In genomic region chr5:78649816-78650561, GRCh38 we compare ENCODE assay signal across 9 cellular contexts. TPM values are rescaled to one million over a fixed set of nuclear protein-coding genes. Genes with fewer than 3 reads are reported as not detected.
DNase-seq lines count a peak whose midpoint lies in the region; ATAC-seq and TF ChIP-seq lines count a peak whose summit lies in the region.
"Had no signal": no experiment of that assay in that cellular context is flagged by ENCODE, and none has a peak within 500 bp of the region (broad histone marks: within the 10 kb centered on the region; RNA-seq: fewer than 3 reads in every experiment).

No MANE protein-coding gene starts in this region.

- peaks cover 11 to 22% of the 10 kb centered on the region in 2 experiments for H3K4me1 ChIP-seq in SK-N-SH (ENCODE audit: control insufficient read depth in 1 of 2, insufficient read depth in 2 of 2, low read depth in 1 of 2, low read length in 1 of 2)

- TF ChIP-seq RAD21 in SK-N-SH (IDR thresholded peaks at IDR 0.05; ENCODE audit: low read length), result no peak

- TF ChIP-seq CTCF in SK-N-SH (IDR thresholded peaks at IDR 0.05), result no peak
- no peak for TF ChIP-seq CTCF in fibroblast of pulmonary artery (IDR thresholded peaks at IDR 0.05; ENCODE audit: low read length, missing control alignments)

- no peak overlapping the region for H3K27ac Mint-ChIP-seq in T-cell
- H3K27ac Mint-ChIP-seq in stimulated activated naive B cell treated with anti-CD40 and anti-IgM and Interleukin-4, amounts not matched to agents 10 μg/mL and 1 μg/mL and 100 μg/mL, for 72 hours, result peak overlapping the region; percentile 70

- H2AFZ ChIP-seq in SK-N-SH (ENCODE audit: low read depth), result no peak overlapping the region; the same call in 1 of the 2 replicates

- peaks cover 31% of the 10 kb centered on the region for H3K79me2 ChIP-seq in SK-N-SH (ENCODE audit: insufficient read depth)

- H3K9me3 Mint-ChIP-seq in T-cell, result no peaks in the 10 kb centered on the region
- no peaks in the 10 kb centered on the region for H3K9me3 Mint-ChIP-seq in stimulated activated naive B cell treated with anti-CD40 and anti-IgM and Interleukin-4, amounts not matched to agents 10 μg/mL and 1 μg/mL and 100 μg/mL, for 72 hours

- H3K4me3 ChIP-seq in SK-N-SH (ENCODE audit: low read depth in 2 of 2, low read length in 1 of 2) (no peak overlapping the region), fibroblast of pulmonary artery (replicated peaks; ENCODE audit: low read depth, low read length) (no peak overlapping the region)

- peaks cover 5% of the 10 kb centered on the region in 2 experiments for H3K36me3 ChIP-seq in SK-N-SH (replicated peaks in 1 of 2; ENCODE audit: control insufficient read depth in 1 of 2, insufficient read depth in 2 of 2, low read length in 1 of 2)

- POLR2A ChIA-PET in SK-N-SH (lab: Yijun Ruan, JAX), result interaction anchor here (1.5 kb wide), 1 partner anchor 159 kb away, joined by 3 read pairs; no protein-coding TSS in a partner anchor
- POLR2A ChIA-PET in T-cell (lab: Charles Lee), result interaction anchor here in 1 of 2 donors (0.6 kb wide), 1 partner anchor 114 kb away, joined by 3 read pairs; no protein-coding TSS in a partner anchor

- peaks cover 34 to 43% of the 10 kb centered on the region in 2 donors for H3K27me3 Mint-ChIP-seq in T-cell
- peaks cover 0 to 5% of the 10 kb centered on the region in 2 donors for H3K27me3 Mint-ChIP-seq in stimulated activated naive B cell treated with anti-CD40 and anti-IgM and Interleukin-4, amounts not matched to agents 10 μg/mL and 1 μg/mL and 100 μg/mL, for 72 hours

- no peaks in the 10 kb centered on the region for H3K27me3 ChIP-seq in SK-N-SH (ENCODE audit: insufficient read depth)

- H3K4me1 Mint-ChIP-seq in T-cell, result peaks cover 15 to 19% (median 16%) of the 10 kb centered on the region in 3 donors
- peaks cover 14 to 28% of the 10 kb centered on the region in 2 donors for H3K4me1 Mint-ChIP-seq in stimulated activated naive B cell treated with anti-CD40 and anti-IgM and Interleukin-4, amounts not matched to agents 10 μg/mL and 1 μg/mL and 100 μg/mL, for 72 hours

- DNase-seq in SK-N-SH (no peak), T-cell (no peak), fibroblast of pulmonary artery (ENCODE audit: low read depth) (peak; percentile 65), NCI-H187 treated with DMSO at 0.1 percent for 48 hours (lab: John Stamatoyannopoulos, UW) (no peak), retina (no peak), NCI-H1417 treated with DMSO at 0.1 percent for 48 hours (lab: John Stamatoyannopoulos, UW) (no peak)
- DNase-seq in stimulated activated naive B cell treated with anti-CD40 and anti-IgM and Interleukin-4, amounts not matched to agents 10 μg/mL and 1 μg/mL and 100 μg/mL, for 72 hours, result no peak
- DNase-seq: NCI-H2029 had no signal

- H3K27ac ChIP-seq in SK-N-SH (ENCODE audit: low read depth in 2 of 2, low read length in 1 of 2), result peak overlapping the region in 1 of 2 experiments; percentile 92; a peak in 2 of 4 replicates

- no peak for ATAC-seq in SK-N-SH treated with all-trans-retinoic acid at 6 μM for 48 hours
- no peak for ATAC-seq in T-cell (replicated peaks in 1 of 4)
- ATAC-seq in stimulated activated naive B cell treated with anti-CD40 and anti-IgM and Interleukin-4, amounts not matched to agents 10 μg/mL and 1 μg/mL and 100 μg/mL, for 72 hours (replicated peaks), result no peak

- no peaks in the 10 kb centered on the region for H3K9me3 ChIP-seq in SK-N-SH

- H3K4me2 ChIP-seq in SK-N-SH, result peak overlapping the region; percentile 92; the same call in 1 of the 2 replicates

- CTCF ChIA-PET in SK-N-SH (lab: Yijun Ruan, JAX), result interaction anchor here (0.6 to 2.1 kb wide), 3 partner anchors 9 to 265 kb away, joined by 3 to 6 read pairs (median 3); no protein-coding TSS in a partner anchor
- CTCF ChIA-PET in T-cell (lab: Charles Lee), result no interaction called here

- H3F3A ChIP-seq in SK-N-SH (replicated peaks; ENCODE audit: insufficient read depth), result peaks cover 11% of the 10 kb centered on the region

- H3K9me2 ChIP-seq in SK-N-SH, result no peaks in the 10 kb centered on the region

- WGBS in SK-N-SH (ENCODE audit: low lambda C conversion rate), result 94% methylated on average over 13 of the region's 13 CpGs

- no peaks in the 10 kb centered on the region for H4K20me1 ChIP-seq in SK-N-SH (ENCODE audit: insufficient read depth)

- no peaks in the 10 kb centered on the region for H3K36me3 Mint-ChIP-seq in T-cell
- H3K36me3 Mint-ChIP-seq in stimulated activated naive B cell treated with anti-CD40 and anti-IgM and Interleukin-4, amounts not matched to agents 10 μg/mL and 1 μg/mL and 100 μg/mL, for 72 hours, result peaks cover 3% of the 10 kb centered on the region in 2 donors

- TF ChIP-seq EP300 in SK-N-SH (IDR thresholded peaks at IDR 0.05; ENCODE audit: borderline replicate concordance in 1 of 2, low read depth in 1 of 2, low read length in 1 of 2), result no peak

- H3K4me3 Mint-ChIP-seq in T-cell, result peak overlapping the region; percentile 69 to 76 (median 69)
- peak overlapping the region; percentile 80 to 90 for H3K4me3 Mint-ChIP-seq in stimulated activated naive B cell treated with anti-CD40 and anti-IgM and Interleukin-4, amounts not matched to agents 10 μg/mL and 1 μg/mL and 100 μg/mL, for 72 hours

- H3K9ac ChIP-seq in SK-N-SH, result peak overlapping the region; percentile 9; the same call in 1 of the 2 replicates

TF ChIP-seq in SK-N-SH, 30 proteins besides CTCF, POLR2A, EP300 and RAD21:
- no peak for TF ChIP-seq NRF1 (IDR thresholded peaks at IDR 0.05; ENCODE audit: low read depth, low read length)
TF ChIP-seq in SK-N-SH: peak in this region for 0.

TF ChIP-seq in SK-N-SH treated with all-trans-retinoic acid at 6 μM for 48 hours, 23 proteins besides CTCF, POLR2A, EP300 and RAD21:
- no peak for TF ChIP-seq OSR1 (CRISPR knock-in tag; IDR thresholded peaks at IDR 0.05)

RNA-seq across cellular contexts. Expression of gene LHFPL2, which starts 1.4 kb away (rescaled TPM):
- polyA plus RNA-seq in SK-N-SH (2012; rRNA removed), result 8.6 and 10.4 TPM in 2 replicates
- 10.1 and 10.4 TPM in 2 replicates for polyA plus RNA-seq in SK-N-SH (2012; cell fraction: cytosol; rRNA removed)
- 8.4 and 14.2 TPM in 2 replicates for polyA plus RNA-seq in SK-N-SH (2012; cell fraction: nucleus; rRNA removed)
- 1 to 10 TPM in 2 of 5 donors, under 1 TPM in 3; 0.19 to 1.9 (median 0.82) TPM for total RNA-seq in T-cell
